Comparison of ENCODE assay signal across 1 cellular context in the genomic region with DNA sequence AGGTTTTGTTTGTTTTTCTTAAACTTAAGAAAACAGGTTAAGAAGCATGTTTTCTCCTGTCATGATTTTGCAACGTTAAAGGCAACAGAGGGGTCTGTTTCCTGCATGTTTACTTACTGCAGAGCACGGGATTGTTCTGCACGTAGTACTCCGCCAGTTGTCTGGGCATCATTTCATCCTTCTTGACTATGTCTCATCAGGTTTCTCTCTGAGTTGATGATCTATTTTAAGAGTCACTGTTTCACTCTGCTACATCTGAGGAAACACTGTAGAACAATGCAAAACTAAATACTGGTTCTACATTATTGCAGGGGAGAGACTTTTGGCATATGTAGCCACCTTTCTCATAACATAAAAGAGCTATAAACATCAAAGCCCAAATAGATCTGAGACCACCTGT.
TF ChIP-seq lines count a peak whose summit lies in the region.

No MANE protein-coding gene starts in this region.

TF ChIP-seq in GM12878, 131 proteins besides CTCF, POLR2A, EP300 and RAD21 (continued from another document):
- no peak for TF ChIP-seq ZBTB11 (CRISPR knock-in tag; IDR thresholded peaks at IDR 0.05)
- peak in 1 of 2 experiments; percentile 22; a peak in 1 of 4 replicates for TF ChIP-seq BHLHE40 (IDR thresholded peaks at IDR 0.05; ENCODE audit: borderline replicate concordance in 1 of 2, low read depth in 2 of 2, low read length in 1 of 2)
- TF ChIP-seq RFX5 (IDR thresholded peaks at IDR 0.05; ENCODE audit: low read depth, low read length), result no peak
- TF ChIP-seq IRF3 (IDR thresholded peaks at IDR 0.05), result no peak
- no peak for TF ChIP-seq TBL1XR1 (IDR thresholded peaks at IDR 0.05; ENCODE audit: low read depth, low read length)
- no peak for TF ChIP-seq RAD51 (IDR thresholded peaks at IDR 0.05)
- TF ChIP-seq ZNF207 (IDR thresholded peaks at IDR 0.05; ENCODE audit: borderline replicate concordance), result no peak
- no peak for TF ChIP-seq YY1 (IDR thresholded peaks at IDR 0.05; ENCODE audit: low read depth, low read length)
- no peak for TF ChIP-seq ZNF24 (IDR thresholded peaks at IDR 0.05)
- TF ChIP-seq CREM (IDR thresholded peaks at IDR 0.05; ENCODE audit: low read depth), result no peak
- TF ChIP-seq BMI1 (IDR thresholded peaks at IDR 0.05; ENCODE audit: borderline replicate concordance), result no peak
- no peak for TF ChIP-seq ETV6 (conservative IDR thresholded peaks at IDR 0.05 in 1 of 2, IDR thresholded peaks at IDR 0.05 in 1 of 2; ENCODE audit: borderline replicate concordance in 1 of 2, low read depth in 1 of 2)
- no peak for TF ChIP-seq POU2F2 (IDR thresholded peaks at IDR 0.05; ENCODE audit: borderline replicate concordance, low read depth, low read length)
- TF ChIP-seq, protein P1, sequence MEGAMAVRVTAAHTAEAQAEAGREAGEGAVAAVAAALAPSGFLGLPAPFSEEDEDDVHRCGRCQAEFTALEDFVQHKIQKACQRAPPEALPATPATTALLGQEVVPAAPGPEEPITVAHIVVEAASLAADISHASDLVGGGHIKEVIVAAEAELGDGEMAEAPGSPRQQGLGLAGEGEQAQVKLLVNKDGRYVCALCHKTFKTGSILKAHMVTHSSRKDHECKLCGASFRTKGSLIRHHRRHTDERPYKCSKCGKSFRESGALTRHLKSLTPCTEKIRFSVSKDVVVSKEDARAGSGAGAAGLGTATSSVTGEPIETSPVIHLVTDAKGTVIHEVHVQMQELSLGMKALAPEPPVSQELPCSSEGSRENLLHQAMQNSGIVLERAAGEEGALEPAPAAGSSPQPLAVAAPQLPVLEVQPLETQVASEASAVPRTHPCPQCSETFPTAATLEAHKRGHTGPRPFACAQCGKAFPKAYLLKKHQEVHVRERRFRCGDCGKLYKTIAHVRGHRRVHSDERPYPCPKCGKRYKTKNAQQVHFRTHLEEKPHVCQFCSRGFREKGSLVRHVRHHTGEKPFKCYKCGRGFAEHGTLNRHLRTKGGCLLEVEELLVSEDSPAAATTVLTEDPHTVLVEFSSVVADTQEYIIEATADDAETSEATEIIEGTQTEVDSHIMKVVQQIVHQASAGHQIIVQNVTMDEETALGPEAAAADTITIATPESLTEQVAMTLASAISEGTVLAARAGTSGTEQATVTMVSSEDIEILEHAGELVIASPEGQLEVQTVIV (IDR thresholded peaks at IDR 0.05; ENCODE audit: borderline replicate concordance, partially characterized antibody), result no peak
- no peak for TF ChIP-seq MTA2 (IDR thresholded peaks at IDR 0.05; ENCODE audit: low read depth)
- no peak for TF ChIP-seq HDAC2 (IDR thresholded peaks at IDR 0.05)
- no peak for TF ChIP-seq MTA3 (IDR thresholded peaks at IDR 0.05; ENCODE audit: borderline replicate concordance, low read length)
- no peak for TF ChIP-seq PRDM15 (CRISPR knock-in tag; IDR thresholded peaks at IDR 0.05)
- no peak for TF ChIP-seq CHD4 (IDR thresholded peaks at IDR 0.05)
- no peak for TF ChIP-seq GATAD2B (conservative IDR thresholded peaks at IDR 0.05; ENCODE audit: low read depth)
- TF ChIP-seq IRF4 (IDR thresholded peaks at IDR 0.05; ENCODE audit: low read depth, low read length), result no peak
- 0 out of 2 replicates have a peak, but pooled peaks have one; percentile 3 for TF ChIP-seq GABPA (IDR thresholded peaks at IDR 0.05; ENCODE audit: low read depth)
- peak; percentile 67 for TF ChIP-seq JUNB (IDR thresholded peaks at IDR 0.05)
- 0 out of 2 replicates have a peak, but pooled peaks have one; percentile 6 for TF ChIP-seq RUNX3 (IDR thresholded peaks at IDR 0.05; ENCODE audit: low read length)
- TF ChIP-seq SMAD5 (IDR thresholded peaks at IDR 0.05; ENCODE audit: low read depth), result no peak
- peak; percentile 37; the same call in 1 of the 2 replicates for TF ChIP-seq NFIC (IDR thresholded peaks at IDR 0.05; ENCODE audit: low read depth, low read length)
- no peak for TF ChIP-seq SREBF2 (IDR thresholded peaks at IDR 0.05; ENCODE audit: low read length)
